ENCODE assay signal across 11 cellular contexts in genomic region chr7:158432369-158433270, GRCh38.
DNase-seq lines count a peak whose midpoint lies in the region; ATAC-seq and TF ChIP-seq lines count a peak whose summit lies in the region.
"Had no signal": no experiment of that assay in that cellular context is flagged by ENCODE, and none has a peak within 500 bp of the region (broad histone marks: within the 10 kb centered on the region; RNA-seq: fewer than 3 reads in every experiment).

No MANE protein-coding gene starts in this region.

- no peak overlapping the region for H3K9ac ChIP-seq in neuronal stem cell (ENCODE audit: low read depth, low read length, poor library complexity)
- H3K9ac ChIP-seq: parathyroid adenoma had no signal

- H3K27me3 ChIP-seq in body of pancreas (no peaks in the 10 kb centered on the region), neuronal stem cell (ENCODE audit: control insufficient read depth in 3 of 3, insufficient read depth in 3 of 3, low read depth in 1 of 3, low read length in 3 of 3) (peaks cover 0 to 2% (median 0%) of the 10 kb centered on the region in 3 experiments)
- H3K27me3 ChIP-seq in CD8-positive, alpha-beta T cell (ENCODE audit: insufficient read depth, low read length), result no peaks in the 10 kb centered on the region

- H2BK120ac ChIP-seq in neuronal stem cell (ENCODE audit: low read depth, low read length), result no peak overlapping the region

- H3K4me2 ChIP-seq in neuronal stem cell (ENCODE audit: insufficient read depth, low read length, poor library complexity, severe bottlenecking), result no peak overlapping the region

- H4K8ac ChIP-seq in neuronal stem cell (ENCODE audit: low read depth, low read length), result no peak overlapping the region

- no peak overlapping the region for H3K18ac ChIP-seq in neuronal stem cell (ENCODE audit: low read length)

- no peaks in the 10 kb centered on the region for H3K9me3 Mint-ChIP-seq in CD8-positive, alpha-beta T cell

- POLR2A ChIA-PET in CD8-positive, alpha-beta T cell (lab: Charles Lee), result no interaction called here

- H2BK5ac ChIP-seq in neuronal stem cell (ENCODE audit: low read length), result no peak overlapping the region

- H2BK12ac ChIP-seq in neuronal stem cell (ENCODE audit: low read length), result no peak overlapping the region

- H3K4ac ChIP-seq in neuronal stem cell (ENCODE audit: low read length), result no peak overlapping the region

- intact Hi-C loops in body of pancreas (cut with DNase I), result no loop called here
- intact Hi-C loops in CD8-positive, alpha-beta T cell (cut with DNase I, micrococcal nuclease), result no loop called here

- H3K4me3 ChIP-seq in body of pancreas, result no peak overlapping the region
- H3K4me3 ChIP-seq in neuronal stem cell (ENCODE audit: low read length in 2 of 2), result no peak overlapping the region
- H3K4me3 ChIP-seq in CD8-positive, alpha-beta T cell (ENCODE audit: low read depth, low read length), result no peak overlapping the region

- no peak overlapping the region for H3K4me3 Mint-ChIP-seq in CD8-positive, alpha-beta T cell

- no peak overlapping the region for H2BK15ac ChIP-seq in neuronal stem cell (ENCODE audit: low read length)

- no peak overlapping the region for H3K14ac ChIP-seq in neuronal stem cell (ENCODE audit: low read length)

- no peaks in the 10 kb centered on the region for H3K36me3 Mint-ChIP-seq in CD8-positive, alpha-beta T cell

- H3K4me1 ChIP-seq in body of pancreas, result peaks cover 9% of the 10 kb centered on the region
- H3K4me1 ChIP-seq in neuronal stem cell (ENCODE audit: control insufficient read depth in 2 of 2, insufficient read depth in 1 of 2, low read depth in 1 of 2, low read length in 2 of 2), result no peaks in the 10 kb centered on the region
- no peaks in the 10 kb centered on the region for H3K4me1 ChIP-seq in CD8-positive, alpha-beta T cell (ENCODE audit: insufficient read depth, low read length)
- H3K4me1 ChIP-seq: parathyroid adenoma had no signal

- H2AFZ ChIP-seq in neuronal stem cell (ENCODE audit: low read length), result peak overlapping the region; percentile 42
- H2AFZ ChIP-seq: parathyroid adenoma had no signal

- DNase-seq in DMS79 (lab: John Stamatoyannopoulos, UW) (peak; percentile 29), NCI-H2081 (lab: John Stamatoyannopoulos, UW) (peak; percentile 91 to 96), body of pancreas (peak; percentile 17 to 59 (median 48)), neuronal stem cell (ENCODE audit: low spot score) (no peak), GM19240 (ENCODE audit: insufficient read length, low spot score) (no peak)
- no peak for DNase-seq in CD8-positive, alpha-beta T cell
- DNase-seq: effector CD8-positive, alpha-beta T cell had no signal

- no peaks in the 10 kb centered on the region for H3K79me1 ChIP-seq in neuronal stem cell (ENCODE audit: low read depth, low read length)

- no peak for TF ChIP-seq CTCF in body of pancreas (IDR thresholded peaks at IDR 0.05)
- TF ChIP-seq CTCF in CD8-positive, alpha-beta T cell (IDR thresholded peaks at IDR 0.05), result no peak

- CTCF ChIA-PET in CD8-positive, alpha-beta T cell (lab: Charles Lee), result no interaction called here

- WGBS in body of pancreas, 2 donors, result 18 to 22% methylated on average over 17 of the region's 17 CpGs
- WGBS in neuronal stem cell (ENCODE audit: extremely low coverage in 2 of 2, insufficient read length in 2 of 2, insufficient replicate concordance in 1 of 2), 2 donors, result no CpG with 5 or more reads among the region's 17 CpGs

- ATAC-seq in body of pancreas (peak; percentile 17), HG03045 (IDR thresholded peaks at IDR 0.05; ENCODE audit: unreplicated experiment) (no peak), HG02571 (IDR thresholded peaks at IDR 0.05; ENCODE audit: unreplicated experiment) (no peak)
- no peak for ATAC-seq in CD8-positive, alpha-beta T cell

- no peak overlapping the region for H2AK5ac ChIP-seq in neuronal stem cell (ENCODE audit: low read depth, low read length)

- H3K27ac ChIP-seq in body of pancreas, result no peak overlapping the region
- H3K27ac ChIP-seq in neuronal stem cell (replicated peaks; ENCODE audit: low read length), result no peak overlapping the region
- no peak overlapping the region for H3K27ac ChIP-seq in CD8-positive, alpha-beta T cell (ENCODE audit: low read depth, low read length)
- H3K27ac ChIP-seq: parathyroid adenoma had no signal

- no peak overlapping the region for H3K23ac ChIP-seq in neuronal stem cell (ENCODE audit: low read depth, low read length, poor library complexity)

- no peaks in the 10 kb centered on the region for H3K4me1 Mint-ChIP-seq in CD8-positive, alpha-beta T cell (ENCODE audit: low read depth)

- H4K91ac ChIP-seq in neuronal stem cell (ENCODE audit: low read depth, low read length, poor library complexity), result no peak overlapping the region

- no peak overlapping the region for H3K27ac Mint-ChIP-seq in CD8-positive, alpha-beta T cell
- H3K27ac Mint-ChIP-seq: IgD-negative memory B cell had no signal

- H3K36me3 ChIP-seq in body of pancreas (replicated peaks in 1 of 2; ENCODE audit: insufficient read depth in 1 of 2, low read depth in 2 of 2) (no peaks in the 10 kb centered on the region), neuronal stem cell (replicated peaks in 1 of 2; ENCODE audit: control insufficient read depth in 2 of 2, insufficient read depth in 2 of 2, low read length in 2 of 2) (no peaks in the 10 kb centered on the region)
- no peaks in the 10 kb centered on the region for H3K36me3 ChIP-seq in CD8-positive, alpha-beta T cell (ENCODE audit: insufficient read depth, low read length)

- no peak for TF ChIP-seq POLR2A in body of pancreas (IDR thresholded peaks at IDR 0.05)

- H3K9me3 ChIP-seq in body of pancreas, result no peaks in the 10 kb centered on the region
- no peaks in the 10 kb centered on the region for H3K9me3 ChIP-seq in neuronal stem cell (replicated peaks in 1 of 2; ENCODE audit: control insufficient read depth in 2 of 2, insufficient read depth in 1 of 2, low read depth in 1 of 2, low read length in 2 of 2)
- no peaks in the 10 kb centered on the region for H3K9me3 ChIP-seq in CD8-positive, alpha-beta T cell (ENCODE audit: low read length)

- H3K27me3 Mint-ChIP-seq in CD8-positive, alpha-beta T cell (ENCODE audit: low read depth), result peaks cover 22% of the 10 kb centered on the region

Comparison
In these comparisons a context has a peak if more than half of its experiments do, and no peak if none do; other contexts are left out.
1. DNase-seq: peak in DMS79 (single experiment), NCI-H2081 (2 of 2) and body of pancreas (4 of 4); none in neuronal stem cell (single experiment), CD8-positive, alpha-beta T cell (0 of 7) and GM19240 (single experiment).